In genomic region chr20:57215826-57216471, GRCh38 we compare ENCODE assay signal across 18 cellular contexts. TPM values are rescaled to one million over a fixed set of nuclear protein-coding genes. Genes with fewer than 3 reads are reported as not detected.
"Had no signal": no experiment of that assay in that cellular context is flagged by ENCODE, and none has a peak within 500 bp of the region (broad histone marks: within the 10 kb centered on the region; RNA-seq: fewer than 3 reads in every experiment).

No MANE protein-coding gene starts in this region.

- H3K9me3 ChIP-seq: heart right ventricle, left ventricle myocardium inferior, lower lobe of right lung, ovary, right atrium auricular region, sigmoid colon, uterus had no signal

- H3K36me3 ChIP-seq: heart right ventricle, left ventricle myocardium inferior, lower lobe of right lung, ovary, right atrium auricular region, sigmoid colon, uterus had no signal

- H3K4me1 ChIP-seq: lower lobe of right lung had no signal

- H3K4me3 ChIP-seq: dorsolateral prefrontal cortex, heart right ventricle, left ventricle myocardium inferior, lower lobe of right lung, ovary, right atrium auricular region, sigmoid colon, skin epidermis, uterus had no signal

- DNase-seq: cortex of kidney; dorsolateral prefrontal cortex; effector CD8-positive, alpha-beta T cell; foreskin melanocyte; heart right ventricle; hypothalamus; left ventricle myocardium inferior; lower lobe of right lung; ovary; sigmoid colon; stimulated activated CD4-positive, alpha-beta T cell treated with anti-CD3 and anti-CD28 coated beads, Interleukin-2, amount 100 ng/mL, for 24 hours; stimulated activated CD4-positive, alpha-beta T cell treated with anti-CD3 and anti-CD28 coated beads, Interleukin-4, amount 100 ng/mL, for 4 hours; stimulated activated naive CD4-positive, alpha-beta T cell treated with Interleukin-2 at 50 U/mL for 16 hours; uterus had no signal

- H3K27me3 ChIP-seq: ovary, right atrium auricular region, sigmoid colon, uterus had no signal

- H3K27ac ChIP-seq: dorsolateral prefrontal cortex, heart right ventricle, left ventricle myocardium inferior, lower lobe of right lung, ovary, right atrium auricular region, sigmoid colon, skin epidermis, uterus had no signal

RNA-seq across cellular contexts. Expression of gene BMP7, which starts 50.5 kb away (rescaled TPM):
- total RNA-seq: glomerular endothelial cell, myocyte had no signal
